2 cellular contexts compared by ENCODE assay signal in the genomic region with DNA sequence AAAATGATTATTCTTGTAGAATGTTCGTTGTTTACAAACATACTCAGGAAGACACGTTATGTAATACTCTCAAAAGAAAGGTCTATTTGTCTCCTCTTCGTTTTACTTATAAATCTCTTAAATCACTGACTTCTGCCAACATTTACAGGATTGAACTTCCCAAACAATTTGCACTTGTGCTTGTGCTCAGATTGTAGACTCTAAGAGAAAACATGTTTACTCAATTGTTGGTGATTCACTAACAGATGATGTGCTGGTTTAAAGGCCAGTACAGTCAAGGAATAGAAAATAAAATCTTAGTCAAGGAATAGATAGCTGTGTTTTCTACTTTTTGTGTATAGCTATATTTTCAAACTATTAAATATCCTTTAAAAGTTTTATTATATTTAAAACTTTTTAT.
TF ChIP-seq lines count a peak whose summit lies in the region.

No MANE protein-coding gene starts in this region.

TF ChIP-seq in A549, 52 proteins besides CTCF, POLR2A, EP300 and RAD21:
- TF ChIP-seq FOSL2 (IDR thresholded peaks at IDR 0.05) (no peak), FOSL2 (CRISPR knock-in tag; IDR thresholded peaks at IDR 0.05) (peak; percentile 28; the same call in 1 of the 2 replicates), TFCP2L1 (CRISPR knock-in tag; IDR thresholded peaks at IDR 0.05) (no peak)
TF ChIP-seq in A549: peak in this region for 1.

TF ChIP-seq in IMR-90, 13 proteins besides CTCF, POLR2A, EP300 and RAD21:
- TF ChIP-seq FOS (IDR thresholded peaks at IDR 0.05; ENCODE audit: low read depth, low read length) = no peak
- no peak for TF ChIP-seq CEBPB (IDR thresholded peaks at IDR 0.05; ENCODE audit: low read depth, low read length)
- TF ChIP-seq, protein P1, sequence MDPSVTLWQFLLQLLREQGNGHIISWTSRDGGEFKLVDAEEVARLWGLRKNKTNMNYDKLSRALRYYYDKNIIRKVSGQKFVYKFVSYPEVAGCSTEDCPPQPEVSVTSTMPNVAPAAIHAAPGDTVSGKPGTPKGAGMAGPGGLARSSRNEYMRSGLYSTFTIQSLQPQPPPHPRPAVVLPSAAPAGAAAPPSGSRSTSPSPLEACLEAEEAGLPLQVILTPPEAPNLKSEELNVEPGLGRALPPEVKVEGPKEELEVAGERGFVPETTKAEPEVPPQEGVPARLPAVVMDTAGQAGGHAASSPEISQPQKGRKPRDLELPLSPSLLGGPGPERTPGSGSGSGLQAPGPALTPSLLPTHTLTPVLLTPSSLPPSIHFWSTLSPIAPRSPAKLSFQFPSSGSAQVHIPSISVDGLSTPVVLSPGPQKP (IDR thresholded peaks at IDR 0.05; ENCODE audit: borderline replicate concordance, low read depth, low read length) = no peak
- no peak for TF ChIP-seq NFE2L2 (IDR thresholded peaks at IDR 0.05; ENCODE audit: low read depth, low read length)
- no peak for TF ChIP-seq BHLHE40 (IDR thresholded peaks at IDR 0.05; ENCODE audit: low read depth, low read length)
- no peak for TF ChIP-seq RFX5 (IDR thresholded peaks at IDR 0.05; ENCODE audit: low read depth, low read length)
- TF ChIP-seq CHD1 (IDR thresholded peaks at IDR 0.05; ENCODE audit: low read depth, low read length) = no peak
